ENCODE assay signal across 13 cellular contexts in genomic region chr11:37988031-37988430, GRCh38.
DNase-seq lines count a peak whose midpoint lies in the region; ATAC-seq, FAIRE-seq and TF ChIP-seq lines count a peak whose summit lies in the region.
"Had no signal": no experiment of that assay in that cellular context is flagged by ENCODE, and none has a peak within 500 bp of the region (broad histone marks: within the 10 kb centered on the region; RNA-seq: fewer than 3 reads in every experiment).

No MANE protein-coding gene starts in this region.

- CTCF ChIA-PET in HepG2 (lab: Yijun Ruan, JAX; ENCODE audit: low intra/inter-chr PET ratio, low total read pairs) = no interaction called here

- H3K9me3 ChIP-seq in liver (ENCODE audit: control insufficient read depth in 4 of 4, low read length in 3 of 4) (no peaks in the 10 kb centered on the region), HepG2 (ENCODE audit: low read length) (peaks cover 21% of the 10 kb centered on the region), hepatocyte (ENCODE audit: low read depth) (no peaks in the 10 kb centered on the region)
- H3K9me3 ChIP-seq: esophagus squamous epithelium had no signal

- H2AFZ ChIP-seq in HepG2 (ENCODE audit: low read length) (no peak overlapping the region), hepatocyte (peak overlapping the region; percentile 0)

- DNase-seq in HepG2 (ENCODE audit: low spot score) = no peak
- DNase-seq in choroid plexus epithelial cell (ENCODE audit: low read depth) = peak; percentile 94
- DNase-seq in hepatocyte (ENCODE audit: low spot score) = peak; percentile 20
- no peak for DNase-seq in SW480 (ENCODE audit: low spot score)
- no peak for DNase-seq in COLO668 (lab: John Stamatoyannopoulos, UW; ENCODE audit: unreplicated experiment)
- DNase-seq in NCI-H2107 treated with DMSO at 0.1 percent for 48 hours (lab: John Stamatoyannopoulos, UW; ENCODE audit: unreplicated experiment) = no peak
- DNase-seq in HFFc6 = no peak
- DNase-seq: activated CD4-positive, alpha-beta T cell treated with anti-CD3 and anti-CD28 coated beads, Interleukin-2, amount 10 ng/mL, durations not matched to agents 7 days and 5 days; caudate nucleus; esophagus squamous epithelium; NCI-H1417 had no signal

- no peaks in the 10 kb centered on the region for H3K27me3 Mint-ChIP-seq in HFFc6 (ENCODE audit: insufficient read depth)
- H3K27me3 Mint-ChIP-seq: activated CD4-positive, alpha-beta T cell treated with anti-CD3 and anti-CD28 coated beads, Interleukin-2, amount 10 ng/mL, durations not matched to agents 7 days and 5 days had no signal

- no peak overlapping the region for H3K4me3 Mint-ChIP-seq in HFFc6
- H3K4me3 Mint-ChIP-seq: activated CD4-positive, alpha-beta T cell treated with anti-CD3 and anti-CD28 coated beads, Interleukin-2, amount 10 ng/mL, durations not matched to agents 7 days and 5 days had no signal

- in situ Hi-C loops in HepG2 (cut with HindIII; ENCODE audit: extremely low pct_ligation_motif_present, low pct_unique_long_range_greater_than_20kb) = no loop called here

- TF ChIP-seq CTCF in liver (IDR thresholded peaks at IDR 0.05; ENCODE audit: low read depth, low read length, missing input control) = no peak
- no peak for TF ChIP-seq CTCF in HepG2 (CRISPR knock-in tag; IDR thresholded peaks at IDR 0.05)
- TF ChIP-seq CTCF in choroid plexus epithelial cell (conservative IDR thresholded peaks at IDR 0.05; ENCODE audit: low read depth, low read length) = no peak
- no peak for TF ChIP-seq CTCF in hepatocyte (IDR thresholded peaks at IDR 0.05; ENCODE audit: poor library complexity)
- no peak for TF ChIP-seq CTCF in HFFc6 (IDR thresholded peaks at IDR 0.05)

- POLR2A ChIA-PET in HepG2 (lab: Yijun Ruan, JAX) = no interaction called here

- H3K9me2 ChIP-seq in hepatocyte (replicated peaks; ENCODE audit: insufficient read depth) = no peaks in the 10 kb centered on the region

- no peak for TF ChIP-seq RAD21 in liver (IDR thresholded peaks at IDR 0.05)
- no peak for TF ChIP-seq RAD21 in HepG2 (CRISPR knock-in tag; IDR thresholded peaks at IDR 0.05)

- peaks cover 11% of the 10 kb centered on the region for H3K9me3 Mint-ChIP-seq in HFFc6
- H3K9me3 Mint-ChIP-seq: activated CD4-positive, alpha-beta T cell treated with anti-CD3 and anti-CD28 coated beads, Interleukin-2, amount 10 ng/mL, durations not matched to agents 7 days and 5 days had no signal

- H3K27me3 ChIP-seq in liver (ENCODE audit: control insufficient read depth in 4 of 4, insufficient read depth in 4 of 4, low read length in 3 of 4) = no peaks in the 10 kb centered on the region
- no peaks in the 10 kb centered on the region for H3K27me3 ChIP-seq in HepG2 (ENCODE audit: control insufficient read depth in 1 of 2, insufficient read depth in 2 of 2, low read length in 2 of 2)
- no peaks in the 10 kb centered on the region for H3K27me3 ChIP-seq in hepatocyte
- H3K27me3 ChIP-seq: esophagus squamous epithelium had no signal

- H3K79me2 ChIP-seq in HepG2 (ENCODE audit: insufficient read depth, low read length) = no peaks in the 10 kb centered on the region
- no peaks in the 10 kb centered on the region for H3K79me2 ChIP-seq in hepatocyte

- H3K4me3 ChIP-seq in liver (ENCODE audit: low read depth in 1 of 3, low read length in 3 of 3) (no peak overlapping the region), HepG2 (replicated peaks in 1 of 3; ENCODE audit: insufficient read depth in 1 of 3, low read depth in 2 of 3, low read length in 3 of 3) (no peak overlapping the region), choroid plexus epithelial cell (ENCODE audit: low read depth, low read length) (no peak overlapping the region), hepatocyte (no peak overlapping the region)
- H3K4me3 ChIP-seq: A549, esophagus squamous epithelium had no signal

- BruUV-seq in HepG2 (replicated peaks; lab: Mats Ljungman, UMichigan) = no TSS peak

- H3K27ac ChIP-seq in liver (ENCODE audit: low read depth in 1 of 2, low read length in 2 of 2) (no peak overlapping the region), HepG2 (ENCODE audit: extremely low read length, insufficient read depth, low read length) (no peak overlapping the region), hepatocyte (peak overlapping the region; percentile 9)
- H3K27ac ChIP-seq: A549, esophagus squamous epithelium had no signal

- H4K20me1 ChIP-seq in HepG2 (ENCODE audit: insufficient read depth, low read length) (no peaks in the 10 kb centered on the region), hepatocyte (ENCODE audit: insufficient read depth, poor library complexity, severe bottlenecking) (no peaks in the 10 kb centered on the region)

- 43% methylated on average over 3 of the region's 3 CpGs for WGBS in liver
- WGBS in HepG2 (ENCODE audit: low lambda C conversion rate) = 3% methylated on average over 3 of the region's 3 CpGs
- WGBS in hepatocyte (ENCODE audit: low lambda C conversion rate, missing lambda C conversion rate) = 19% methylated on average over 3 of the region's 3 CpGs

- H3K9ac ChIP-seq in liver (ENCODE audit: low read depth in 1 of 2, low read length in 2 of 2) (no peak overlapping the region), HepG2 (ENCODE audit: insufficient read depth, low read depth, low read length) (no peak overlapping the region)

- ATAC-seq in HepG2 = no peak
- ATAC-seq: A549 had no signal

- no peaks in the 10 kb centered on the region for H3K4me1 Mint-ChIP-seq in HFFc6 (ENCODE audit: low read depth)
- H3K4me1 Mint-ChIP-seq: activated CD4-positive, alpha-beta T cell treated with anti-CD3 and anti-CD28 coated beads, Interleukin-2, amount 10 ng/mL, durations not matched to agents 7 days and 5 days had no signal

- TF ChIP-seq EP300 in HepG2 (IDR thresholded peaks at IDR 0.05; ENCODE audit: low read depth in 2 of 2, low read length in 2 of 2) (no peak), HepG2 (CRISPR knock-in tag; IDR thresholded peaks at IDR 0.05; ENCODE audit: borderline replicate concordance) (no peak)

- TF ChIP-seq POLR2A in HepG2 (IDR thresholded peaks at IDR 0.05; ENCODE audit: insufficient read depth in 1 of 2, low read depth in 2 of 2, low read length in 2 of 2) = no peak

- H3K4me1 ChIP-seq in liver (ENCODE audit: control insufficient read depth in 4 of 4, insufficient read depth in 4 of 4, low read length in 3 of 4) = no peaks in the 10 kb centered on the region
- H3K4me1 ChIP-seq in HepG2 (ENCODE audit: insufficient read depth, low read length) = no peaks in the 10 kb centered on the region
- no peaks in the 10 kb centered on the region for H3K4me1 ChIP-seq in hepatocyte (ENCODE audit: insufficient read depth)
- H3K4me1 ChIP-seq: A549, esophagus squamous epithelium had no signal

- intact Hi-C loops in HepG2 (cut with micrococcal nuclease; ENCODE audit: unreplicated experiment) = no loop called here

- no peak overlapping the region for H3K27ac Mint-ChIP-seq in HFFc6
- H3K27ac Mint-ChIP-seq: activated CD4-positive, alpha-beta T cell treated with anti-CD3 and anti-CD28 coated beads, Interleukin-2, amount 10 ng/mL, durations not matched to agents 7 days and 5 days had no signal

- H3K4me2 ChIP-seq in HepG2 (ENCODE audit: low read depth, low read length) = no peak overlapping the region
- peak overlapping the region; percentile 1 for H3K4me2 ChIP-seq in hepatocyte
- H3K4me2 ChIP-seq: A549 had no signal

- no peak for FAIRE-seq in HepG2 (lab: Jason Lieb, UNC)
- FAIRE-seq: A549 had no signal

- no peaks in the 10 kb centered on the region for H3K36me3 Mint-ChIP-seq in HFFc6 (ENCODE audit: low read depth)

- H3K36me3 ChIP-seq in liver (ENCODE audit: control insufficient read depth in 4 of 4, insufficient read depth in 3 of 4, low read depth in 1 of 4, low read length in 3 of 4) = no peaks in the 10 kb centered on the region
- H3K36me3 ChIP-seq in HepG2 (replicated peaks in 1 of 2; ENCODE audit: control insufficient read depth in 1 of 2, insufficient read depth in 2 of 2, low read length in 2 of 2) = no peaks in the 10 kb centered on the region
- H3K36me3 ChIP-seq in hepatocyte (replicated peaks; ENCODE audit: insufficient read depth, low read depth) = no peaks in the 10 kb centered on the region
- H3K36me3 ChIP-seq: esophagus squamous epithelium had no signal

TF ChIP-seq in liver, 16 proteins besides CTCF, POLR2A, EP300 and RAD21:
- TF ChIP-seq NR2F2 (IDR thresholded peaks at IDR 0.05) = peak; percentile 66
- TF ChIP-seq GABPA (IDR thresholded peaks at IDR 0.05 in 1 of 2, conservative IDR thresholded peaks at IDR 0.05 in 1 of 2) = no peak

TF ChIP-seq in HepG2, 621 proteins besides CTCF, POLR2A, EP300 and RAD21 (continues in another document):
- TF ChIP-seq ZBTB8A (CRISPR knock-in tag; IDR thresholded peaks at IDR 0.05; ENCODE audit: borderline replicate concordance, low read depth) = no peak
- TF ChIP-seq CENPX (CRISPR knock-in tag; IDR thresholded peaks at IDR 0.05) = no peak
- TF ChIP-seq ZNF761 (CRISPR knock-in tag; conservative IDR thresholded peaks at IDR 0.05) = no peak
- TF ChIP-seq GTF2F1 (IDR thresholded peaks at IDR 0.05; ENCODE audit: low read length) = no peak

Comparison
In these comparisons a context has a peak if more than half of its experiments do, and no peak if none do; other contexts are left out.
1. DNase-seq: peak in choroid plexus epithelial cell (single experiment) and hepatocyte (single experiment); none in HepG2 (single experiment), SW480 (single experiment), COLO668 (single experiment), NCI-H2107 treated with DMSO at 0.1 percent for 48 hours (single experiment) and HFFc6 (single experiment).